In genomic region chr19:38869836-38870607, GRCh38 we compare ENCODE assay signal across 8 cellular contexts.
DNase-seq lines count a peak whose midpoint lies in the region; ATAC-seq lines count a peak whose summit lies in the region.

No MANE protein-coding gene starts in this region.

- DNase-seq in AML-193 (lab: John Stamatoyannopoulos, UW): peak; percentile 70 to 74
- DNase-seq in KBM-7: peak; percentile 92
- DNase-seq in activated CD4-positive, alpha-beta T cell treated with anti-CD3 and anti-CD28 coated beads for 1 hour: peak; percentile 92
- DNase-seq in cerebellar cortex (ENCODE audit: low spot score): peak; percentile 89
- peak; percentile 79 for DNase-seq in kidney tubule cell (ENCODE audit: low spot score)
- DNase-seq in stimulated activated CD4-positive, alpha-beta T cell treated with anti-CD3 and anti-CD28 coated beads, Interleukin-1b, Interleukin-23, amount 100 ng/mL, for 4 hours (ENCODE audit: low read depth in 2 of 2): peak; percentile 88 to 93
- DNase-seq in NOMO-1 treated with DMSO at 0.1 percent for 48 hours (lab: John Stamatoyannopoulos, UW; ENCODE audit: unreplicated experiment): no peak

- peak; percentile 62 for ATAC-seq in GM19467 (IDR thresholded peaks at IDR 0.05; ENCODE audit: unreplicated experiment)

- in situ Hi-C loops in KBM-7 (cut with MboI; ENCODE audit: low pct_unique_long_range_greater_than_20kb, low sequenced_read_pairs): no loop called here
